1 cellular context compared by ENCODE assay signal in genomic region chr7:156998988-156999610, GRCh38.
TF ChIP-seq lines count a peak whose summit lies in the region.

No MANE protein-coding gene starts in this region.

TF ChIP-seq in HepG2, 621 proteins besides CTCF, POLR2A, EP300 and RAD21 (continued from another document):
- TF ChIP-seq ZBTB14 (CRISPR knock-in tag; IDR thresholded peaks at IDR 0.05): no peak
- no peak for TF ChIP-seq ZBED4 (CRISPR knock-in tag; IDR thresholded peaks at IDR 0.05; ENCODE audit: borderline replicate concordance)
- no peak for TF ChIP-seq ZNF766 (CRISPR knock-in tag; IDR thresholded peaks at IDR 0.05; ENCODE audit: borderline replicate concordance)
- TF ChIP-seq ZNF749 (CRISPR knock-in tag; IDR thresholded peaks at IDR 0.05; ENCODE audit: borderline replicate concordance): no peak
- TF ChIP-seq ATF4 (CRISPR knock-in tag; IDR thresholded peaks at IDR 0.05): no peak
- TF ChIP-seq HOXA7 (CRISPR knock-in tag; IDR thresholded peaks at IDR 0.05): no peak
- TF ChIP-seq ZNF597 (CRISPR knock-in tag; IDR thresholded peaks at IDR 0.05): no peak
- no peak for TF ChIP-seq ZNF546 (CRISPR knock-in tag; conservative IDR thresholded peaks at IDR 0.05)
- no peak for TF ChIP-seq NRL (CRISPR knock-in tag; IDR thresholded peaks at IDR 0.05; ENCODE audit: borderline replicate concordance)
- no peak for TF ChIP-seq ZNF530 (CRISPR knock-in tag; IDR thresholded peaks at IDR 0.05; ENCODE audit: low read depth)
- no peak for TF ChIP-seq JUN (CRISPR knock-in tag; IDR thresholded peaks at IDR 0.05)
- TF ChIP-seq ZBTB4 (CRISPR knock-in tag; IDR thresholded peaks at IDR 0.05; ENCODE audit: borderline replicate concordance): no peak
- no peak for TF ChIP-seq NR0B2 (CRISPR knock-in tag; IDR thresholded peaks at IDR 0.05)
- TF ChIP-seq ZNF580 (CRISPR knock-in tag; IDR thresholded peaks at IDR 0.05; ENCODE audit: borderline replicate concordance, low read depth): no peak
- no peak for TF ChIP-seq AKAP8 (CRISPR knock-in tag; IDR thresholded peaks at IDR 0.05)
TF ChIP-seq in HepG2: peak in this region for 0.
